Comparison of ENCODE assay signal across 11 cellular contexts in genomic region chr2:231929961-231930600, GRCh38. TPM values are rescaled to one million over a fixed set of nuclear protein-coding genes. Genes with fewer than 3 reads are reported as not detected.
DNase-seq lines count a peak whose midpoint lies in the region; ATAC-seq and TF ChIP-seq lines count a peak whose summit lies in the region.
"Had no signal": no experiment of that assay in that cellular context is flagged by ENCODE, and none has a peak within 500 bp of the region (broad histone marks: within the 10 kb centered on the region; RNA-seq: fewer than 3 reads in every experiment).

No MANE protein-coding gene starts in this region.

- H3K36me3 Mint-ChIP-seq in activated T-helper 1 cell treated with anti-CD3 and anti-CD28 coated beads, Interleukin-12 subunit alpha, Interleukin-12 subunit beta, Interleukin-2, Interleukin-4 antibody, amounts not matched to agents 30 ng/mL and 10 ng/mL and 1 ng/mL, durations not matched to agents 14 hours and 24 hours and 36 hours (ENCODE audit: low read depth), result no peaks in the 10 kb centered on the region

- no peak overlapping the region for H3K4me3 Mint-ChIP-seq in activated T-helper 1 cell treated with anti-CD3 and anti-CD28 coated beads, Interleukin-12 subunit alpha, Interleukin-12 subunit beta, Interleukin-2, Interleukin-4 antibody, amounts not matched to agents 30 ng/mL and 10 ng/mL and 1 ng/mL, durations not matched to agents 14 hours and 24 hours and 36 hours

- WGBS in esophagus muscularis mucosa, result 56% methylated on average over 7 of the region's 11 CpGs
- 49% methylated on average over 10 of the region's 11 CpGs for WGBS in smooth muscle cell (ENCODE audit: low lambda C conversion rate)

- intact Hi-C loops in esophagus muscularis mucosa (cut with DNase I), result loop anchor here (5.0 kb wide), 1 partner anchor 212 kb away; no protein-coding TSS in a partner anchor
- intact Hi-C loops in activated T-helper 1 cell treated with anti-CD3 and anti-CD28 coated beads, Interleukin-12 subunit alpha, Interleukin-12 subunit beta, Interleukin-2, Interleukin-4 antibody, amounts not matched to agents 30 ng/mL and 10 ng/mL and 1 ng/mL, durations not matched to agents 14 hours and 24 hours and 36 hours (cut with micrococcal nuclease), result loop anchor here (5.0 to 10.0 kb wide), 2 partner anchors 302 to 595 kb away; partner anchors contain the start of genes CHRND and PRSS56

- no peaks in the 10 kb centered on the region for H4K20me1 ChIP-seq in smooth muscle cell (ENCODE audit: low read depth)

- no peak overlapping the region for H3K27ac ChIP-seq in esophagus muscularis mucosa (replicated peaks in 1 of 4)
- H3K27ac ChIP-seq in smooth muscle cell (ENCODE audit: low read depth), result no peak overlapping the region
- H3K27ac ChIP-seq: VCaP had no signal

- peak in 1 of 3 experiments; percentile 7 for TF ChIP-seq CTCF in esophagus muscularis mucosa (IDR thresholded peaks at IDR 0.05)
- TF ChIP-seq CTCF in smooth muscle cell (IDR thresholded peaks at IDR 0.05; ENCODE audit: borderline replicate concordance, insufficient read depth, poor library complexity, severe bottlenecking), result peak; percentile 30

- H3K36me3 ChIP-seq in esophagus muscularis mucosa (no peaks in the 10 kb centered on the region), smooth muscle cell (ENCODE audit: low read depth) (no peaks in the 10 kb centered on the region)

- TF ChIP-seq EP300 in esophagus muscularis mucosa (IDR thresholded peaks at IDR 0.05), result no peak

- H3K9me3 Mint-ChIP-seq in activated T-helper 1 cell treated with anti-CD3 and anti-CD28 coated beads, Interleukin-12 subunit alpha, Interleukin-12 subunit beta, Interleukin-2, Interleukin-4 antibody, amounts not matched to agents 30 ng/mL and 10 ng/mL and 1 ng/mL, durations not matched to agents 14 hours and 24 hours and 36 hours, result no peaks in the 10 kb centered on the region

- H3K9me3 ChIP-seq in esophagus muscularis mucosa (no peaks in the 10 kb centered on the region), smooth muscle cell (replicated peaks; ENCODE audit: low read depth) (no peaks in the 10 kb centered on the region)
- H3K9me3 ChIP-seq: Caco-2 had no signal

- no peak overlapping the region for H2AFZ ChIP-seq in smooth muscle cell (ENCODE audit: low read depth)

- peaks cover 4 to 58% (median 13%) of the 10 kb centered on the region in 4 donors for H3K27me3 ChIP-seq in esophagus muscularis mucosa
- H3K27me3 ChIP-seq in smooth muscle cell (ENCODE audit: low read depth), result peaks cover 60% of the 10 kb centered on the region

- in situ Hi-C loops in ACHN (cut with HindIII; ENCODE audit: low pct_ligation_motif_present, low pct_unique_long_range_greater_than_20kb, low sequenced_read_pairs), result no loop called here

- H3K4me2 ChIP-seq in smooth muscle cell, result no peak overlapping the region

- peak; percentile 20 for DNase-seq in SIG-M5 treated with dmso at 0.1 percent for 504 hours (lab: John Stamatoyannopoulos, UW; ENCODE audit: unreplicated experiment)
- DNase-seq in SIG-M5 (lab: John Stamatoyannopoulos, UW), result no peak
- DNase-seq in NCI-H524 treated with DMSO at 0.1 percent for 48 hours (lab: John Stamatoyannopoulos, UW), result peak; percentile 10
- DNase-seq in esophagus muscularis mucosa (ENCODE audit: extremely low spot score), result peak; percentile 91
- no peak for DNase-seq in smooth muscle cell (lab: John Stamatoyannopoulos, UW; ENCODE audit: unreplicated experiment)
- no peak for DNase-seq in activated T-helper 1 cell treated with anti-CD3 and anti-CD28 coated beads, Interleukin-12 subunit alpha, Interleukin-12 subunit beta, Interleukin-2, Interleukin-4 antibody, amounts not matched to agents 30 ng/mL and 10 ng/mL and 1 ng/mL, durations not matched to agents 14 hours and 24 hours and 36 hours (ENCODE audit: low spot score)
- DNase-seq in ACHN, result no peak

- H3K4me3 ChIP-seq in esophagus muscularis mucosa, result no peak overlapping the region
- H3K4me3 ChIP-seq in smooth muscle cell, result no peak overlapping the region

- H3K27ac Mint-ChIP-seq in activated T-helper 1 cell treated with anti-CD3 and anti-CD28 coated beads, Interleukin-12 subunit alpha, Interleukin-12 subunit beta, Interleukin-2, Interleukin-4 antibody, amounts not matched to agents 30 ng/mL and 10 ng/mL and 1 ng/mL, durations not matched to agents 14 hours and 24 hours and 36 hours, result no peak overlapping the region

- no peaks in the 10 kb centered on the region for H3F3A ChIP-seq in smooth muscle cell (ENCODE audit: low read depth)

- TF ChIP-seq POLR2A in esophagus muscularis mucosa (IDR thresholded peaks at IDR 0.05; ENCODE audit: low read depth), result no peak

- no peaks in the 10 kb centered on the region for H3K79me2 ChIP-seq in smooth muscle cell (ENCODE audit: low read depth)

- peaks cover 18 to 40% (median 29%) of the 10 kb centered on the region in 4 donors for H3K4me1 ChIP-seq in esophagus muscularis mucosa
- H3K4me1 ChIP-seq in smooth muscle cell (ENCODE audit: low read depth), result peaks cover 11% of the 10 kb centered on the region
- H3K4me1 ChIP-seq: Caco-2 had no signal

- no peak for ATAC-seq in HG02642 (IDR thresholded peaks at IDR 0.05; ENCODE audit: poor library complexity, unreplicated experiment)
- ATAC-seq: esophagus mucosa had no signal

- no peak overlapping the region for H3K9ac ChIP-seq in smooth muscle cell (ENCODE audit: low read depth)

- peaks cover 38% of the 10 kb centered on the region for H3K27me3 Mint-ChIP-seq in activated T-helper 1 cell treated with anti-CD3 and anti-CD28 coated beads, Interleukin-12 subunit alpha, Interleukin-12 subunit beta, Interleukin-2, Interleukin-4 antibody, amounts not matched to agents 30 ng/mL and 10 ng/mL and 1 ng/mL, durations not matched to agents 14 hours and 24 hours and 36 hours (ENCODE audit: insufficient read depth)

- no peaks in the 10 kb centered on the region for H3K4me1 Mint-ChIP-seq in activated T-helper 1 cell treated with anti-CD3 and anti-CD28 coated beads, Interleukin-12 subunit alpha, Interleukin-12 subunit beta, Interleukin-2, Interleukin-4 antibody, amounts not matched to agents 30 ng/mL and 10 ng/mL and 1 ng/mL, durations not matched to agents 14 hours and 24 hours and 36 hours (ENCODE audit: low read depth)

RNA-seq across cellular contexts. Expression of gene NPPC, which starts 3.9 kb away (rescaled TPM):
- total RNA-seq in esophagus muscularis mucosa (under 1 TPM in 2 of 4 donors, not detected in 2; 0.66 to 0.98 TPM), smooth muscle cell (not detected in 2 replicates)
- polyA plus RNA-seq in smooth muscle cell, result 0.21 and 0.22 TPM in 2 replicates
- 1.6 TPM in 2 replicates for total RNA-seq in activated T-helper 1 cell treated with anti-CD3 and anti-CD28 coated beads, Interleukin-12 subunit alpha, Interleukin-12 subunit beta, Interleukin-2, Interleukin-4 antibody, amounts not matched to agents 30 ng/mL and 10 ng/mL and 1 ng/mL, durations not matched to agents 14 hours and 24 hours and 36 hours
- total RNA-seq: Caco-2 had no signal

RNA-seq across cellular contexts. Expression of gene DIS3L2, which starts 31.4 kb away (rescaled TPM):
- total RNA-seq in esophagus muscularis mucosa (10 to 100 TPM; 16.1 to 26.7 (median 22.0) TPM), smooth muscle cell (9.8 and 25.2 TPM in 2 replicates)
- 10.7 and 11.4 TPM in 2 replicates for polyA plus RNA-seq in smooth muscle cell
- 27.9 and 33.1 TPM in 2 replicates for total RNA-seq in activated T-helper 1 cell treated with anti-CD3 and anti-CD28 coated beads, Interleukin-12 subunit alpha, Interleukin-12 subunit beta, Interleukin-2, Interleukin-4 antibody, amounts not matched to agents 30 ng/mL and 10 ng/mL and 1 ng/mL, durations not matched to agents 14 hours and 24 hours and 36 hours

Comparison
In these comparisons a context has a peak if more than half of its experiments do, and no peak if none do; other contexts are left out.
1. DNase-seq: peak in SIG-M5 treated with dmso at 0.1 percent for 504 hours (single experiment), NCI-H524 treated with DMSO at 0.1 percent for 48 hours (single experiment) and esophagus muscularis mucosa (single experiment); none in SIG-M5 (single experiment), smooth muscle cell (single experiment), activated T-helper 1 cell treated with anti-CD3 and anti-CD28 coated beads, Interleukin-12 subunit alpha, Interleukin-12 subunit beta, Interleukin-2, Interleukin-4 antibody, amounts not matched to agents 30 ng/mL and 10 ng/mL and 1 ng/mL, durations not matched to agents 14 hours and 24 hours and 36 hours (single experiment) and ACHN (single experiment).